18 cellular contexts compared by ENCODE assay signal in genomic region chr7:47411281-47411869, GRCh38.
DNase-seq lines count a peak whose midpoint lies in the region; ATAC-seq, FAIRE-seq and TF ChIP-seq lines count a peak whose summit lies in the region.
"Had no signal": no experiment of that assay in that cellular context is flagged by ENCODE, and none has a peak within 500 bp of the region (broad histone marks: within the 10 kb centered on the region; RNA-seq: fewer than 3 reads in every experiment).

No MANE protein-coding gene starts in this region.

- TF ChIP-seq RAD21 in HepG2 (CRISPR knock-in tag; IDR thresholded peaks at IDR 0.05) = no peak

- no peak overlapping the region for H2AFZ ChIP-seq in HepG2 (ENCODE audit: low read length)
- H2AFZ ChIP-seq: GM23338 had no signal

- TF ChIP-seq POLR2A in HepG2 (IDR thresholded peaks at IDR 0.05; ENCODE audit: insufficient read depth in 1 of 2, low read depth in 2 of 2, low read length in 2 of 2) (no peak), H54 (IDR thresholded peaks at IDR 0.05; ENCODE audit: low read depth, low read length) (no peak)

- no peak for TF ChIP-seq CTCF in HepG2 (CRISPR knock-in tag; IDR thresholded peaks at IDR 0.05)

- TF ChIP-seq EP300 in HepG2 (IDR thresholded peaks at IDR 0.05; ENCODE audit: low read depth in 2 of 2, low read length in 2 of 2) (no peak), HepG2 (CRISPR knock-in tag; IDR thresholded peaks at IDR 0.05; ENCODE audit: borderline replicate concordance) (no peak)

- BruUV-seq in HepG2 (replicated peaks; lab: Mats Ljungman, UMichigan) = TSS peak; percentile 12

- in situ Hi-C loops in HepG2 (cut with HindIII; ENCODE audit: extremely low pct_ligation_motif_present, low pct_unique_long_range_greater_than_20kb) = no loop called here

- WGBS in HepG2 (ENCODE audit: low lambda C conversion rate) = 98% methylated on average over 18 of the region's 18 CpGs

- H3K27me3 ChIP-seq in HepG2 (ENCODE audit: control insufficient read depth in 1 of 2, insufficient read depth in 2 of 2, low read length in 2 of 2) = no peaks in the 10 kb centered on the region
- H3K27me3 ChIP-seq: BLaER1 had no signal

- DNase-seq in cardiac septum (ENCODE audit: low spot score) (peak; percentile 36), left ventricle myocardium superior (no peak), HepG2 (ENCODE audit: low spot score) (no peak), sciatic nerve (ENCODE audit: low spot score) (peak; percentile 56), H54 (ENCODE audit: insufficient read length, low spot score) (no peak)
- DNase-seq in NK-92 treated with Interleukin-12 subunit alpha and Interleukin-12 subunit beta, amount 100 ng/mL, for 24 hours (lab: John Stamatoyannopoulos, UW) = no peak
- no peak for DNase-seq in activated CD4-positive, alpha-beta T cell treated with anti-CD3 and anti-CD28 coated beads, Interleukin-2, amount 50 U/mL, for 48 hours
- DNase-seq: 8988T; AML-193; CD8-positive, alpha-beta memory T cell; DND-41; GDM1; H9 had no signal

- intact Hi-C loops in cardiac septum (cut with DNase I) = no loop called here
- intact Hi-C loops in left ventricle myocardium superior (cut with micrococcal nuclease) = no loop called here
- intact Hi-C loops in HepG2 (cut with micrococcal nuclease; ENCODE audit: unreplicated experiment) = loop anchor here (10.0 kb wide), 1 partner anchor 147 kb away; no protein-coding TSS in a partner anchor
- intact Hi-C loops in sciatic nerve (cut with DNase I) = no loop called here

- H3K79me2 ChIP-seq in HepG2 (ENCODE audit: insufficient read depth, low read length) = no peaks in the 10 kb centered on the region

- no peak overlapping the region for H3K9ac ChIP-seq in HepG2 (ENCODE audit: insufficient read depth, low read depth, low read length)
- H3K9ac ChIP-seq: BLaER1 had no signal

- FAIRE-seq in HepG2 (lab: Jason Lieb, UNC) = no peak
- FAIRE-seq in H54 (lab: Jason Lieb, UNC) = no peak
- FAIRE-seq: GM12892 had no signal

- H3K4me2 ChIP-seq in HepG2 (ENCODE audit: low read depth, low read length) = no peak overlapping the region
- H3K4me2 ChIP-seq: BLaER1, GM23338 had no signal

- ATAC-seq in left ventricle myocardium superior = no peak
- no peak for ATAC-seq in HepG2
- ATAC-seq in sciatic nerve = no peak
- ATAC-seq: GM23338 had no signal

- CTCF ChIA-PET in HepG2 (lab: Yijun Ruan, JAX; ENCODE audit: low intra/inter-chr PET ratio, low total read pairs) = no interaction called here

- H4K20me1 ChIP-seq in HepG2 (ENCODE audit: insufficient read depth, low read length) = peaks cover 18% of the 10 kb centered on the region; the same call in 1 of the 2 replicates
- H4K20me1 ChIP-seq: BLaER1 had no signal

- POLR2A ChIA-PET in HepG2 (lab: Yijun Ruan, JAX) = no interaction called here

- H3K27ac ChIP-seq in HepG2 (ENCODE audit: extremely low read length, insufficient read depth, low read length) = no peak overlapping the region
- H3K27ac ChIP-seq: BLaER1, HL-60 had no signal

- no peak overlapping the region for H3K4me3 ChIP-seq in HepG2 (replicated peaks in 1 of 3; ENCODE audit: insufficient read depth in 1 of 3, low read depth in 2 of 3, low read length in 3 of 3)
- H3K4me3 ChIP-seq: BLaER1, GM23338 had no signal

- peaks cover 44 to 84% of the 10 kb centered on the region in 2 experiments for H3K36me3 ChIP-seq in HepG2 (replicated peaks in 1 of 2; ENCODE audit: control insufficient read depth in 1 of 2, insufficient read depth in 2 of 2, low read length in 2 of 2)

- H3K9me3 ChIP-seq in HepG2 (ENCODE audit: low read length) = no peaks in the 10 kb centered on the region
- H3K9me3 ChIP-seq: BLaER1, Caco-2 had no signal

- peaks cover 24% of the 10 kb centered on the region for H3K4me1 ChIP-seq in HepG2 (ENCODE audit: insufficient read depth, low read length)
- H3K4me1 ChIP-seq: BLaER1, Caco-2 had no signal

TF ChIP-seq in HepG2, 621 proteins besides CTCF, POLR2A, EP300 and RAD21:
- TF ChIP-seq RBM22 (optimal IDR thresholded peaks at IDR 0.05; ENCODE audit: low read length) = peak; percentile 37
- TF ChIP-seq MZF1 (CRISPR knock-in tag; IDR thresholded peaks at IDR 0.05; ENCODE audit: borderline replicate concordance) = no peak
TF ChIP-seq in HepG2: peak in this region for 1.

Comparison
In these comparisons a context has a peak if more than half of its experiments do, and no peak if none do; other contexts are left out.
1. DNase-seq: peak in cardiac septum (single experiment) and sciatic nerve (single experiment); none in left ventricle myocardium superior (single experiment), HepG2 (single experiment), NK-92 treated with Interleukin-12 subunit alpha and Interleukin-12 subunit beta, amount 100 ng/mL, for 24 hours (single experiment), H54 (single experiment) and activated CD4-positive, alpha-beta T cell treated with anti-CD3 and anti-CD28 coated beads, Interleukin-2, amount 50 U/mL, for 48 hours (0 of 2).